16 cellular contexts compared by ENCODE assay signal in genomic region chr5:64637144-64637543, GRCh38. TPM values are rescaled to one million over a fixed set of nuclear protein-coding genes. Genes with fewer than 3 reads are reported as not detected.
A peak's percentile ranks its signal among the peaks of the same experiment; 100 is the strongest.
DNase-seq lines count a peak whose midpoint lies in the region; ATAC-seq and TF ChIP-seq lines count a peak whose summit lies in the region.
"Had no signal": no experiment of that assay in that cellular context is flagged by ENCODE, and none has a peak within 500 bp of the region (broad histone marks: within the 10 kb centered on the region; RNA-seq: fewer than 3 reads in every experiment).

No MANE protein-coding gene starts in this region.

- no peak for TF ChIP-seq CTCF in AG10803 (conservative IDR thresholded peaks at IDR 0.05; ENCODE audit: low read length)
- no peak for TF ChIP-seq CTCF in GM12865 (IDR thresholded peaks at IDR 0.05; ENCODE audit: insufficient read depth, low read depth, low read length, missing control alignments)
- TF ChIP-seq CTCF in NB4 (IDR thresholded peaks at IDR 0.05; ENCODE audit: low read depth, low read length) = no peak

- H3K27me3 Mint-ChIP-seq in activated naive CD8-positive, alpha-beta T cell treated with anti-CD3 and anti-CD28 coated beads, Interleukin-2, amount 10 ng/mL, durations not matched to agents 7 days and 5 days = peaks cover 30% of the 10 kb centered on the region

- peak overlapping the region; percentile 42 for H3K4me3 Mint-ChIP-seq in activated naive CD8-positive, alpha-beta T cell treated with anti-CD3 and anti-CD28 coated beads, Interleukin-2, amount 10 ng/mL, durations not matched to agents 7 days and 5 days

- no peak for TF ChIP-seq POLR2A in NB4 (IDR thresholded peaks at IDR 0.05; ENCODE audit: extremely low read depth, insufficient read length)

- POLR2A ChIA-PET in activated naive CD8-positive, alpha-beta T cell treated with anti-CD3 and anti-CD28 coated beads, Interleukin-2, amount 10 ng/mL, durations not matched to agents 7 days and 5 days (lab: Charles Lee) = no interaction called here

- H3K4me1 Mint-ChIP-seq in activated naive CD8-positive, alpha-beta T cell treated with anti-CD3 and anti-CD28 coated beads, Interleukin-2, amount 10 ng/mL, durations not matched to agents 7 days and 5 days = peaks cover 11% of the 10 kb centered on the region

- no peaks in the 10 kb centered on the region for H3K36me3 Mint-ChIP-seq in activated naive CD8-positive, alpha-beta T cell treated with anti-CD3 and anti-CD28 coated beads, Interleukin-2, amount 10 ng/mL, durations not matched to agents 7 days and 5 days

- H3K4me3 ChIP-seq in AG10803 (ENCODE audit: low read length) = no peak overlapping the region
- no peak overlapping the region for H3K4me3 ChIP-seq in GM12865 (ENCODE audit: low read depth, low read length)
- no peak overlapping the region for H3K4me3 ChIP-seq in NB4 (ENCODE audit: low read depth, low read length)
- H3K4me3 ChIP-seq: esophagus muscularis mucosa had no signal

- H3K9me3 Mint-ChIP-seq in activated naive CD8-positive, alpha-beta T cell treated with anti-CD3 and anti-CD28 coated beads, Interleukin-2, amount 10 ng/mL, durations not matched to agents 7 days and 5 days = no peaks in the 10 kb centered on the region

- no peak overlapping the region for H3K27ac Mint-ChIP-seq in activated naive CD8-positive, alpha-beta T cell treated with anti-CD3 and anti-CD28 coated beads, Interleukin-2, amount 10 ng/mL, durations not matched to agents 7 days and 5 days

- peak; percentile 52 for ATAC-seq in activated naive CD8-positive, alpha-beta T cell treated with anti-CD3 and anti-CD28 coated beads, Interleukin-2, amount 10 ng/mL, durations not matched to agents 7 days and 5 days (ENCODE audit: low read depth)
- ATAC-seq in HG03342 (IDR thresholded peaks at IDR 0.05; ENCODE audit: unreplicated experiment) = no peak
- ATAC-seq in HG02588 (IDR thresholded peaks at IDR 0.05; ENCODE audit: unreplicated experiment) = no peak

- peak; percentile 15 for DNase-seq in AG10803 (ENCODE audit: low read depth)
- peak; percentile 15 for DNase-seq in GM12865 (ENCODE audit: low read depth)
- DNase-seq in NB4 (ENCODE audit: low read depth) = peak; percentile 65
- DNase-seq in activated naive CD8-positive, alpha-beta T cell treated with anti-CD3 and anti-CD28 coated beads, Interleukin-2, amount 10 ng/mL, durations not matched to agents 7 days and 5 days = no peak
- no peak for DNase-seq in DMS153 treated with DMSO at 0.1 percent for 48 hours (lab: John Stamatoyannopoulos, UW; ENCODE audit: unreplicated experiment)
- no peak for DNase-seq in activated effector memory CD4-positive, alpha-beta T cell treated with anti-CD3 and anti-CD28 coated beads, Interleukin-2, amount 50 U/mL, for 16 hours
- DNase-seq: activated CD4-positive, alpha-beta T cell treated with anti-CD3 and anti-CD28 coated beads, Interleukin-2, amount 50 U/mL, for 4 hours; NCI-H1105; NCI-H524 treated with DMSO at 0.1 percent for 48 hours had no signal

RNA-seq across cellular contexts. Expression of gene SHISAL2B, which starts 53.2 kb away (rescaled TPM):
- total RNA-seq in activated naive CD8-positive, alpha-beta T cell treated with anti-CD3 and anti-CD28 coated beads, Interleukin-2, amount 10 ng/mL, durations not matched to agents 7 days and 5 days = not detected
- total RNA-seq: chondrocyte, esophagus muscularis mucosa, mesenteric fat pad, osteocyte, SK-MEL-5 had no signal

Comparison
In these comparisons a context has a peak if more than half of its experiments do, and no peak if none do; other contexts are left out.
1. DNase-seq: peak in AG10803 (single experiment), GM12865 (single experiment) and NB4 (single experiment); none in activated naive CD8-positive, alpha-beta T cell treated with anti-CD3 and anti-CD28 coated beads, Interleukin-2, amount 10 ng/mL, durations not matched to agents 7 days and 5 days (single experiment), DMS153 treated with DMSO at 0.1 percent for 48 hours (single experiment) and activated effector memory CD4-positive, alpha-beta T cell treated with anti-CD3 and anti-CD28 coated beads, Interleukin-2, amount 50 U/mL, for 16 hours (single experiment).